In genomic region chr20:38728911-38729642, GRCh38 we compare ENCODE assay signal across 11 cellular contexts. TPM values are rescaled to one million over a fixed set of nuclear protein-coding genes. Genes with fewer than 3 reads are reported as not detected.
DNase-seq lines count a peak whose midpoint lies in the region; ATAC-seq and TF ChIP-seq lines count a peak whose summit lies in the region.
"Had no signal": no experiment of that assay in that cellular context is flagged by ENCODE, and none has a peak within 500 bp of the region (broad histone marks: within the 10 kb centered on the region; RNA-seq: fewer than 3 reads in every experiment).

No MANE protein-coding gene starts in this region.

- H3K4me3 Mint-ChIP-seq in natural killer cell: peak overlapping the region; percentile 81

- no peaks in the 10 kb centered on the region for H3K36me3 ChIP-seq in Loucy (ENCODE audit: insufficient read depth, low read length)
- no peaks in the 10 kb centered on the region for H3K36me3 ChIP-seq in trophoblast cell (ENCODE audit: control insufficient read depth in 1 of 2, insufficient read depth in 2 of 2, low read length in 2 of 2)
- H3K36me3 ChIP-seq in mesenchymal stem cell (ENCODE audit: control insufficient read depth in 1 of 2, insufficient read depth in 2 of 2, low read depth in 1 of 2, low read length in 2 of 2): no peaks in the 10 kb centered on the region

- H2AFZ ChIP-seq in Loucy (ENCODE audit: low read length) (0 out of 2 replicates have a peak overlapping the region, but pooled peaks have one; percentile 11), trophoblast cell (ENCODE audit: insufficient read depth, low read length, poor library complexity) (no peak overlapping the region), mesenchymal stem cell (ENCODE audit: low read depth, low read length) (no peak overlapping the region)

- H3K4me2 ChIP-seq in Loucy (ENCODE audit: low read depth, low read length, poor library complexity, severe bottlenecking): peak overlapping the region; percentile 32
- no peak overlapping the region for H3K4me2 ChIP-seq in trophoblast cell (ENCODE audit: low read length)
- H3K4me2 ChIP-seq in mesenchymal stem cell (ENCODE audit: low read length, poor library complexity, severe bottlenecking): no peak overlapping the region

- no peaks in the 10 kb centered on the region for H4K20me1 ChIP-seq in Loucy (ENCODE audit: insufficient read depth, low read length, poor library complexity, severe bottlenecking)

- H4K91ac ChIP-seq in trophoblast cell (ENCODE audit: low read depth, low read length) (no peak overlapping the region), mesenchymal stem cell (ENCODE audit: low read length) (no peak overlapping the region)

- no peaks in the 10 kb centered on the region for H3K9me3 ChIP-seq in Loucy (ENCODE audit: insufficient read depth, low read depth, low read length)
- H3K9me3 ChIP-seq in trophoblast cell (ENCODE audit: insufficient read depth, low read depth, low read length): peaks cover 22% of the 10 kb centered on the region
- peaks cover 4% of the 10 kb centered on the region for H3K9me3 ChIP-seq in mesenchymal stem cell (ENCODE audit: control insufficient read depth, low read length)

- H3K27ac Mint-ChIP-seq in natural killer cell: peak overlapping the region in 1 of 2 donors; percentile 54

- peaks cover 6% of the 10 kb centered on the region for H3K36me3 Mint-ChIP-seq in natural killer cell

- intact Hi-C loops in natural killer cell (cut with micrococcal nuclease): no loop called here

- no peak overlapping the region for H4K12ac ChIP-seq in trophoblast cell (ENCODE audit: low read depth, low read length)

- H3K4me3 ChIP-seq in Loucy (ENCODE audit: low read length, poor library complexity, severe bottlenecking) (no peak overlapping the region), trophoblast cell (ENCODE audit: low read depth, low read length) (no peak overlapping the region), mesenchymal stem cell (ENCODE audit: insufficient read depth in 1 of 2, low read depth in 1 of 2, low read length in 2 of 2) (no peak overlapping the region)

- H2AK5ac ChIP-seq in trophoblast cell (ENCODE audit: low read length) (no peak overlapping the region), mesenchymal stem cell (ENCODE audit: low read length, severe bottlenecking) (no peak overlapping the region)

- H4K8ac ChIP-seq in trophoblast cell (ENCODE audit: low read depth, low read length): no peak overlapping the region
- no peak overlapping the region for H4K8ac ChIP-seq in mesenchymal stem cell (ENCODE audit: low read length)

- H3K27me3 ChIP-seq in Loucy (ENCODE audit: insufficient read depth, low read length, poor library complexity, severe bottlenecking): peaks cover 10% of the 10 kb centered on the region
- peaks cover 69% of the 10 kb centered on the region for H3K27me3 ChIP-seq in trophoblast cell (ENCODE audit: insufficient read depth, low read length)
- H3K27me3 ChIP-seq in mesenchymal stem cell (ENCODE audit: control insufficient read depth in 1 of 2, insufficient read depth in 1 of 2, low read length in 2 of 2): peaks cover 96 to 99% of the 10 kb centered on the region in 2 experiments

- H3K4ac ChIP-seq in trophoblast cell (ENCODE audit: low read depth, low read length) (no peak overlapping the region), mesenchymal stem cell (ENCODE audit: low read depth in 1 of 2, low read length in 2 of 2) (no peak overlapping the region)

- H3K27ac ChIP-seq in trophoblast cell (ENCODE audit: low read depth, low read length) (no peak overlapping the region), mesenchymal stem cell (ENCODE audit: low read length, poor library complexity, severe bottlenecking) (no peak overlapping the region)

- H3K14ac ChIP-seq in trophoblast cell (ENCODE audit: low read length) (no peak overlapping the region), mesenchymal stem cell (ENCODE audit: low read length in 2 of 2) (no peak overlapping the region)

- H3K9ac ChIP-seq in Loucy (ENCODE audit: low read depth, low read length, poor library complexity, severe bottlenecking): no peak overlapping the region
- no peak overlapping the region for H3K9ac ChIP-seq in trophoblast cell (ENCODE audit: low read length)
- no peak overlapping the region for H3K9ac ChIP-seq in mesenchymal stem cell (ENCODE audit: low read length)

- H2BK120ac ChIP-seq in trophoblast cell (ENCODE audit: insufficient read depth, low read length, poor library complexity): no peak overlapping the region
- H2BK120ac ChIP-seq in mesenchymal stem cell (ENCODE audit: low read depth, low read length): no peak overlapping the region

- no peak for TF ChIP-seq CTCF in Loucy (conservative IDR thresholded peaks at IDR 0.05; ENCODE audit: low read length)
- no peak for TF ChIP-seq CTCF in natural killer cell (IDR thresholded peaks at IDR 0.05)

- H2BK5ac ChIP-seq in trophoblast cell (ENCODE audit: low read depth, low read length, poor library complexity) (no peak overlapping the region), mesenchymal stem cell (ENCODE audit: low read depth, low read length, poor library complexity, severe bottlenecking) (no peak overlapping the region)

- peaks cover 81 to 85% of the 10 kb centered on the region in 2 donors for H3K27me3 Mint-ChIP-seq in natural killer cell (ENCODE audit: low read depth in 2 of 2)

- peaks cover 50 to 58% of the 10 kb centered on the region in 2 donors for H3K4me1 Mint-ChIP-seq in natural killer cell

- H2BK12ac ChIP-seq in trophoblast cell (ENCODE audit: low read length) (no peak overlapping the region), mesenchymal stem cell (ENCODE audit: low read length in 2 of 2) (no peak overlapping the region)

- no peaks in the 10 kb centered on the region for H3F3A ChIP-seq in Loucy (ENCODE audit: low read depth)

- H2BK15ac ChIP-seq in mesenchymal stem cell (ENCODE audit: low read depth, poor library complexity, severe bottlenecking): no peak overlapping the region

- peak; percentile 32 for DNase-seq in DMS79 treated with DMSO at 0.1 percent for 48 hours (lab: John Stamatoyannopoulos, UW)
- no peak for DNase-seq in DMS79 (lab: John Stamatoyannopoulos, UW)
- peak; percentile 35 to 38 for DNase-seq in activated T-cell treated with anti-CD3 and anti-CD28 coated beads, Interleukin-2, amount 50 U/mL, for 48 hours
- DNase-seq in natural killer cell: no peak
- DNase-seq in hypothalamus (lab: John Stamatoyannopoulos, UW): no peak
- no peak for DNase-seq in trophoblast cell
- DNase-seq in mesenchymal stem cell: no peak

- no peaks in the 10 kb centered on the region for H3K79me2 ChIP-seq in Loucy (ENCODE audit: insufficient read depth, low read length)
- no peaks in the 10 kb centered on the region for H3K79me2 ChIP-seq in trophoblast cell (ENCODE audit: control insufficient read depth, insufficient read depth, low read length, poor library complexity)

- H3K9me3 Mint-ChIP-seq in natural killer cell: no peaks in the 10 kb centered on the region

- peaks cover 11% of the 10 kb centered on the region for H3K4me1 ChIP-seq in Loucy (ENCODE audit: insufficient read depth, low read length, poor library complexity, severe bottlenecking)
- peaks cover 8% of the 10 kb centered on the region in 2 experiments for H3K4me1 ChIP-seq in trophoblast cell (ENCODE audit: control insufficient read depth in 1 of 2, insufficient read depth in 2 of 2, low read length in 2 of 2)
- peaks cover 28% of the 10 kb centered on the region for H3K4me1 ChIP-seq in mesenchymal stem cell (ENCODE audit: control insufficient read depth, insufficient read depth, low read depth, low read length)

- H3K9me2 ChIP-seq in Loucy (replicated peaks; ENCODE audit: low read depth, low read length): no peaks in the 10 kb centered on the region

- H3K23ac ChIP-seq in trophoblast cell (ENCODE audit: low read length) (no peak overlapping the region), mesenchymal stem cell (ENCODE audit: low read length in 2 of 2) (no peak overlapping the region)

- H3K79me1 ChIP-seq in trophoblast cell (ENCODE audit: low read length) (no peaks in the 10 kb centered on the region), mesenchymal stem cell (replicated peaks; ENCODE audit: low read length, poor library complexity, severe bottlenecking) (no peaks in the 10 kb centered on the region)

- WGBS in trophoblast cell (ENCODE audit: extremely low coverage, insufficient coverage, insufficient read length): no CpG with 5 or more reads among the region's 41 CpGs
- WGBS in mesenchymal stem cell: under 1% methylated on average over 32 of the region's 41 CpGs

- ATAC-seq in natural killer cell: no peak
- ATAC-seq: Right ventricle myocardium inferior had no signal

- no peak overlapping the region for H3K18ac ChIP-seq in trophoblast cell (ENCODE audit: low read length)
- no peak overlapping the region for H3K18ac ChIP-seq in mesenchymal stem cell (ENCODE audit: low read depth in 1 of 2, low read length in 2 of 2)

RNA-seq across cellular contexts. Expression of gene SLC32A1, which starts 4.8 kb away (rescaled TPM):
- total RNA-seq in natural killer cell: not detected
- not detected in 2 replicates for polyA plus RNA-seq in trophoblast cell (2013)
- polyA plus RNA-seq in mesenchymal stem cell (2013, experiment 1 of 2): not detected
- polyA plus RNA-seq in mesenchymal stem cell (2013, experiment 2 of 2): not detected
- total RNA-seq: A172, epithelial cell of proximal tubule, Right ventricle myocardium inferior had no signal

RNA-seq across cellular contexts. Expression of gene ACTR5, which starts 19.2 kb away (rescaled TPM):
- total RNA-seq in natural killer cell: 10 to 100 TPM; 14.4 to 17.7 (median 17.6) TPM
- polyA plus RNA-seq in trophoblast cell (2013): 4.7 and 4.8 TPM in 2 replicates
- 3.1 TPM for polyA plus RNA-seq in mesenchymal stem cell (2013, experiment 1 of 2)
- polyA plus RNA-seq in mesenchymal stem cell (2013, experiment 2 of 2): 3.0 TPM

Comparison
In these comparisons a context has a peak if more than half of its experiments do, and no peak if none do; other contexts are left out.
1. DNase-seq: peak in DMS79 treated with DMSO at 0.1 percent for 48 hours (single experiment) and activated T-cell treated with anti-CD3 and anti-CD28 coated beads, Interleukin-2, amount 50 U/mL, for 48 hours (2 of 2); none in DMS79 (single experiment), natural killer cell (single experiment), hypothalamus (0 of 51), trophoblast cell (0 of 2) and mesenchymal stem cell (single experiment).